In genomic region chr19:43465468-43466120, GRCh38 we compare ENCODE assay signal across 8 cellular contexts. TPM values are rescaled to one million over a fixed set of nuclear protein-coding genes. Genes with fewer than 3 reads are reported as not detected.
DNase-seq lines count a peak whose midpoint lies in the region; ATAC-seq, FAIRE-seq and TF ChIP-seq lines count a peak whose summit lies in the region.

TSS of gene LYPD3 (minus strand) at chr19:43465608. CDS start at chr19:43465571, 37 bp downstream.

- H3K27ac ChIP-seq in duodenal mucosa (ENCODE audit: low read depth, low read length) (no peak within 1 kb of the TSS), muscle layer of duodenum (ENCODE audit: low read length) (no peak within 1 kb of the TSS)

- no peak for FAIRE-seq in D721Med (lab: Jason Lieb, UNC)

- H3K9ac ChIP-seq in duodenal mucosa (ENCODE audit: low read depth in 1 of 2, low read length in 2 of 2), result peak within 1 kb of the TSS; percentile 48 to 82

- ATAC-seq in GM21717 (IDR thresholded peaks at IDR 0.05; ENCODE audit: unreplicated experiment) (no peak), HG03159 (IDR thresholded peaks at IDR 0.05; ENCODE audit: unreplicated experiment) (no peak)

- peaks cover 0 to 5% of the 10 kb centered on the region in 2 donors for H3K27me3 ChIP-seq in duodenal mucosa (ENCODE audit: control insufficient read depth in 1 of 2, insufficient read depth in 2 of 2, low read length in 2 of 2)
- no peaks in the 10 kb centered on the region for H3K27me3 ChIP-seq in muscle layer of duodenum (ENCODE audit: low read depth, low read length)

- H3K4me3 ChIP-seq in duodenal mucosa (ENCODE audit: low read depth in 1 of 2, low read length in 2 of 2) (peak within 1 kb of the TSS; percentile 85), muscle layer of duodenum (ENCODE audit: low read depth in 1 of 2, low read length in 2 of 2) (peak within 1 kb of the TSS; percentile 73 to 86)

- no peak for TF ChIP-seq CTCF in D721Med (IDR thresholded peaks at IDR 0.05; ENCODE audit: insufficient read depth, missing control alignments)

- peak; percentile 72 for DNase-seq in AG20443 (ENCODE audit: low spot score)
- DNase-seq in M059J (ENCODE audit: low read depth), result peak; percentile 74
- no peak for DNase-seq in DMS153 treated with DMSO at 0.1 percent for 48 hours (lab: John Stamatoyannopoulos, UW; ENCODE audit: unreplicated experiment)
- DNase-seq in D721Med (ENCODE audit: insufficient read length, low spot score), result no peak

- H3K36me3 ChIP-seq in duodenal mucosa (ENCODE audit: control insufficient read depth in 1 of 2, insufficient read depth in 2 of 2, low read length in 2 of 2) (no peaks in the 10 kb centered on the region), muscle layer of duodenum (ENCODE audit: control insufficient read depth in 1 of 2, insufficient read depth in 2 of 2, low read length in 2 of 2) (no peaks in the 10 kb centered on the region)

- H3K4me1 ChIP-seq in duodenal mucosa (ENCODE audit: control insufficient read depth in 1 of 2, insufficient read depth in 2 of 2, low read length in 2 of 2), result peaks cover 21 to 22% of the 10 kb centered on the region in 2 donors
- H3K4me1 ChIP-seq in muscle layer of duodenum (ENCODE audit: control insufficient read depth in 1 of 2, insufficient read depth in 2 of 2, low read length in 2 of 2), result peaks cover 3 to 6% of the 10 kb centered on the region in 2 donors

- no peaks in the 10 kb centered on the region for H3K9me3 ChIP-seq in duodenal mucosa (ENCODE audit: control insufficient read depth in 1 of 2, low read length in 2 of 2)
- H3K9me3 ChIP-seq in muscle layer of duodenum (ENCODE audit: control insufficient read depth in 1 of 2, low read length in 2 of 2), result no peaks in the 10 kb centered on the region

RNA-seq across cellular contexts. Expression of gene LYPD3, which starts in this region (rescaled TPM):
- total RNA-seq in M059J (2014; rRNA removed; shearing (Covaris generic)), result 0.27 and 0.34 TPM in 2 replicates

Comparison
In these comparisons a context has a peak if more than half of its experiments do, and no peak if none do; other contexts are left out.
1. Peak in DNase-seq in M059J; RNA of the gene not detected or under 1 TPM.